Comparison of ENCODE assay signal across 8 cellular contexts in genomic region chrX:16786139-16786790, GRCh38. TPM values are rescaled to one million over a fixed set of nuclear protein-coding genes. Genes with fewer than 3 reads are reported as not detected.
DNase-seq lines count a peak whose midpoint lies in the region; ATAC-seq and TF ChIP-seq lines count a peak whose summit lies in the region.

Gene TXLNG (plus strand): TSS chrX:16786466. CDS start chrX:16786488, 22 bp downstream.

- H3K4me1 Mint-ChIP-seq in progenitor cell of endocrine pancreas (ENCODE audit: low read depth): peaks cover 12% of the 10 kb centered on the region

- H3K27ac Mint-ChIP-seq in progenitor cell of endocrine pancreas: peak within 1 kb of the TSS; percentile 91

- H3K4me3 Mint-ChIP-seq in progenitor cell of endocrine pancreas (ENCODE audit: low read depth): peak within 1 kb of the TSS; percentile 87

- peak; percentile 87 to 95 for DNase-seq in NCI-H187 (lab: John Stamatoyannopoulos, UW)
- peak; percentile 77 to 98 (median 89) for DNase-seq in T-helper 2 cell
- DNase-seq in left ventricle myocardium inferior: peak; percentile 95
- DNase-seq in progenitor cell of endocrine pancreas (ENCODE audit: low spot score, unreplicated experiment): peak; percentile 98

- WGBS in urinary bladder: under 1% methylated on average over 51 of the region's 59 CpGs

- H3K36me3 ChIP-seq in left ventricle myocardium inferior: no peaks in the 10 kb centered on the region
- H3K36me3 ChIP-seq in urinary bladder (ENCODE audit: insufficient read depth): no peaks in the 10 kb centered on the region

- H3K4me1 ChIP-seq in left ventricle myocardium inferior (peaks cover 9% of the 10 kb centered on the region), urinary bladder (ENCODE audit: insufficient read depth) (no peaks in the 10 kb centered on the region)

- no peaks in the 10 kb centered on the region for H3K9me3 Mint-ChIP-seq in progenitor cell of endocrine pancreas (ENCODE audit: low read depth)

- H3K27ac ChIP-seq in angular gyrus (ENCODE audit: low read depth, low read length) (peak within 1 kb of the TSS; percentile 76), left ventricle myocardium inferior (replicated peaks) (peak within 1 kb of the TSS; percentile 89), urinary bladder (ENCODE audit: low read depth) (peak within 1 kb of the TSS; percentile 89)

- TF ChIP-seq CTCF in left ventricle myocardium inferior (IDR thresholded peaks at IDR 0.05; ENCODE audit: borderline replicate concordance) (no peak), progenitor cell of endocrine pancreas (IDR thresholded peaks at IDR 0.05; ENCODE audit: unreplicated experiment) (no peak)

- H3K9me3 ChIP-seq in left ventricle myocardium inferior (replicated peaks): no peaks in the 10 kb centered on the region

- ATAC-seq in GM18498 (IDR thresholded peaks at IDR 0.05; ENCODE audit: unreplicated experiment) (peak; percentile 97), HG02938 (IDR thresholded peaks at IDR 0.05; ENCODE audit: unreplicated experiment) (peak; percentile 99)

- H3K27me3 Mint-ChIP-seq in progenitor cell of endocrine pancreas: no peaks in the 10 kb centered on the region

- intact Hi-C loops in left ventricle myocardium inferior (cut with micrococcal nuclease): no loop called here

- H3K4me3 ChIP-seq in left ventricle myocardium inferior (peak within 1 kb of the TSS; percentile 76), urinary bladder (ENCODE audit: low read depth, low read length) (peak within 1 kb of the TSS; percentile 85)

- no peaks in the 10 kb centered on the region for H3K27me3 ChIP-seq in left ventricle myocardium inferior (ENCODE audit: low read depth)

- H3K36me3 Mint-ChIP-seq in progenitor cell of endocrine pancreas (ENCODE audit: insufficient read depth): no peaks in the 10 kb centered on the region

RNA-seq across cellular contexts. Expression of gene TXLNG, which starts in this region (rescaled TPM):
- total RNA-seq in left ventricle myocardium inferior (5.1 TPM), progenitor cell of endocrine pancreas (25.4 and 25.8 TPM in 2 replicates), urinary bladder (12.2 TPM)
- polyA plus RNA-seq in urinary bladder: 8.5 TPM

Comparison
In these comparisons a context has a peak if more than half of its experiments do, and no peak if none do; other contexts are left out.
1. Peak in every context shown above with its lines: DNase-seq, ATAC-seq, H3K4me3 ChIP-seq and H3K27ac ChIP-seq.